ENCODE assay signal across 20 cellular contexts in genomic region chr3:33377931-33378330, GRCh38.
DNase-seq lines count a peak whose midpoint lies in the region; ATAC-seq and TF ChIP-seq lines count a peak whose summit lies in the region.
"Had no signal": no experiment of that assay in that cellular context is flagged by ENCODE, and none has a peak within 500 bp of the region (broad histone marks: within the 10 kb centered on the region; RNA-seq: fewer than 3 reads in every experiment).

No MANE protein-coding gene starts in this region.

- H3K4me1 Mint-ChIP-seq in activated naive CD4-positive, alpha-beta T cell treated with anti-CD3 and anti-CD28 coated beads, Interleukin-2, amount 10 ng/mL, durations not matched to agents 7 days and 5 days: no peaks in the 10 kb centered on the region
- H3K4me1 Mint-ChIP-seq in stimulated activated naive B cell treated with anti-CD40 and anti-IgM and Interleukin-4, amounts not matched to agents 10 μg/mL and 1 μg/mL and 100 μg/mL, for 72 hours: peaks cover under 1 to 3% of the 10 kb centered on the region in 2 donors
- H3K4me1 Mint-ChIP-seq: activated naive CD8-positive, alpha-beta T cell treated with anti-CD3 and anti-CD28 coated beads, Interleukin-2, amount 10 ng/mL, durations not matched to agents 7 days and 5 days; nephron had no signal

- peak overlapping the region; percentile 6 for H3K27ac Mint-ChIP-seq in activated naive CD4-positive, alpha-beta T cell treated with anti-CD3 and anti-CD28 coated beads, Interleukin-2, amount 10 ng/mL, durations not matched to agents 7 days and 5 days
- H3K27ac Mint-ChIP-seq in stimulated activated naive B cell treated with anti-CD40 and anti-IgM and Interleukin-4, amounts not matched to agents 10 μg/mL and 1 μg/mL and 100 μg/mL, for 72 hours: peak overlapping the region; percentile 16
- H3K27ac Mint-ChIP-seq: activated naive CD8-positive, alpha-beta T cell treated with anti-CD3 and anti-CD28 coated beads, Interleukin-2, amount 10 ng/mL, durations not matched to agents 7 days and 5 days; nephron had no signal

- H3K4me3 Mint-ChIP-seq in activated naive CD4-positive, alpha-beta T cell treated with anti-CD3 and anti-CD28 coated beads, Interleukin-2, amount 10 ng/mL, durations not matched to agents 7 days and 5 days: no peak overlapping the region
- H3K4me3 Mint-ChIP-seq in stimulated activated naive B cell treated with anti-CD40 and anti-IgM and Interleukin-4, amounts not matched to agents 10 μg/mL and 1 μg/mL and 100 μg/mL, for 72 hours: no peak overlapping the region
- H3K4me3 Mint-ChIP-seq: activated naive CD8-positive, alpha-beta T cell treated with anti-CD3 and anti-CD28 coated beads, Interleukin-2, amount 10 ng/mL, durations not matched to agents 7 days and 5 days; nephron had no signal

- no peak overlapping the region for H3K4me3 ChIP-seq in fibroblast of villous mesenchyme (ENCODE audit: low read depth, low read length)
- H3K4me3 ChIP-seq: gastroesophageal sphincter, SJCRH30, thoracic aorta had no signal

- CTCF ChIA-PET in activated naive CD4-positive, alpha-beta T cell treated with anti-CD3 and anti-CD28 coated beads, Interleukin-2, amount 10 ng/mL, durations not matched to agents 7 days and 5 days (lab: Charles Lee): interaction anchor here (0.6 kb wide), 1 partner anchor 420 kb away, joined by 3 read pairs; no protein-coding TSS in a partner anchor

- H3K27me3 Mint-ChIP-seq in activated naive CD4-positive, alpha-beta T cell treated with anti-CD3 and anti-CD28 coated beads, Interleukin-2, amount 10 ng/mL, durations not matched to agents 7 days and 5 days: peaks cover 5% of the 10 kb centered on the region
- H3K27me3 Mint-ChIP-seq in stimulated activated naive B cell treated with anti-CD40 and anti-IgM and Interleukin-4, amounts not matched to agents 10 μg/mL and 1 μg/mL and 100 μg/mL, for 72 hours: no peaks in the 10 kb centered on the region
- H3K27me3 Mint-ChIP-seq: activated naive CD8-positive, alpha-beta T cell treated with anti-CD3 and anti-CD28 coated beads, Interleukin-2, amount 10 ng/mL, durations not matched to agents 7 days and 5 days had no signal

- peak; percentile 60 for ATAC-seq in SK-N-SH treated with all-trans-retinoic acid at 6 μM for 48 hours
- no peak for ATAC-seq in stimulated activated naive B cell treated with anti-CD40 and anti-IgM and Interleukin-4, amounts not matched to agents 10 μg/mL and 1 μg/mL and 100 μg/mL, for 72 hours (replicated peaks)
- ATAC-seq in HG03159 (IDR thresholded peaks at IDR 0.05; ENCODE audit: unreplicated experiment): no peak
- ATAC-seq: gastroesophageal sphincter had no signal

- DNase-seq in activated naive CD4-positive, alpha-beta T cell treated with anti-CD3 and anti-CD28 coated beads, Interleukin-2, amount 10 ng/mL, durations not matched to agents 7 days and 5 days: no peak
- DNase-seq in activated naive CD4-positive, alpha-beta T cell treated with Interleukin-2 at 50 U/mL for 16 hours: no peak
- DNase-seq in fibroblast of villous mesenchyme (ENCODE audit: low read depth) (peak; percentile 23), AML-193 (lab: John Stamatoyannopoulos, UW) (no peak)
- DNase-seq in stimulated activated naive B cell treated with anti-CD40 and anti-IgM and Interleukin-4, amounts not matched to agents 10 μg/mL and 1 μg/mL and 100 μg/mL, for 72 hours: no peak
- no peak for DNase-seq in stimulated activated naive CD4-positive, alpha-beta T cell (lab: John Stamatoyannopoulos, UW)
- DNase-seq: 8988T; activated naive CD8-positive, alpha-beta T cell treated with anti-CD3 and anti-CD28 coated beads, Interleukin-2, amount 10 ng/mL, durations not matched to agents 7 days and 5 days; Calu3; cortex of kidney; KG1; NCI-H2081; NK-92 treated with Interleukin-12 subunit alpha and Interleukin-12 subunit beta, amount 100 ng/mL, for 24 hours; SJCRH30; small intestine had no signal

- no peaks in the 10 kb centered on the region for H3K36me3 Mint-ChIP-seq in activated naive CD4-positive, alpha-beta T cell treated with anti-CD3 and anti-CD28 coated beads, Interleukin-2, amount 10 ng/mL, durations not matched to agents 7 days and 5 days
- peaks cover 3 to 11% of the 10 kb centered on the region in 2 donors for H3K36me3 Mint-ChIP-seq in stimulated activated naive B cell treated with anti-CD40 and anti-IgM and Interleukin-4, amounts not matched to agents 10 μg/mL and 1 μg/mL and 100 μg/mL, for 72 hours

- TF ChIP-seq CTCF in fibroblast of villous mesenchyme (IDR thresholded peaks at IDR 0.05; ENCODE audit: insufficient read depth, low read depth, low read length): no peak

- H3K9me3 Mint-ChIP-seq in activated naive CD4-positive, alpha-beta T cell treated with anti-CD3 and anti-CD28 coated beads, Interleukin-2, amount 10 ng/mL, durations not matched to agents 7 days and 5 days: no peaks in the 10 kb centered on the region
- H3K9me3 Mint-ChIP-seq in stimulated activated naive B cell treated with anti-CD40 and anti-IgM and Interleukin-4, amounts not matched to agents 10 μg/mL and 1 μg/mL and 100 μg/mL, for 72 hours: no peaks in the 10 kb centered on the region
- H3K9me3 Mint-ChIP-seq: activated naive CD8-positive, alpha-beta T cell treated with anti-CD3 and anti-CD28 coated beads, Interleukin-2, amount 10 ng/mL, durations not matched to agents 7 days and 5 days; nephron had no signal

TF ChIP-seq in SK-N-SH treated with all-trans-retinoic acid at 6 μM for 48 hours, 23 proteins besides CTCF, POLR2A, EP300 and RAD21:
- no peak for TF ChIP-seq CSDC2 (CRISPR knock-in tag; IDR thresholded peaks at IDR 0.05)
- no peak for TF ChIP-seq ZFP3 (CRISPR knock-in tag; IDR thresholded peaks at IDR 0.05)
- TF ChIP-seq ZNF70 (CRISPR knock-in tag; IDR thresholded peaks at IDR 0.05): no peak
- TF ChIP-seq OSR1 (CRISPR knock-in tag; IDR thresholded peaks at IDR 0.05): no peak
